In the genomic region with DNA sequence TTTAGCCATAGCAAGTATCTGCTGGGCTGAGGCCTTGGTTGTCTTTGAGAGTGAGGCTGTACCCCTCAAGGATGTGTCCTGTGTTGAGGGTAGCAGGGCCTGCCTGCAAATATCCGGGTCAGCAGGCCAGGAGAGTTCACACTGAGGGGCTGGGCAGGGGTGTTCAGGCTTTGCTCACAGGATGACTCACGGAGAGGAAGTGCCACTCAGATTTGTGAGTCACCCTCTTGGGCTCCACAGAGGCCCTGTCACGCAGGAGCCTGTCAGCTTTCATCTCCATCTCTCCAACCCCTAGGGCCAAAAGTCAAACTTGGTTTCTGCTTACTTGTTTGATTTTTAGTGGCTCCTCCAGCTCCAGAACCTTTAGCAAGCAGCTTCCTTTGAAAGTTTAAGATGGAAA, we compare ENCODE assay signal across 8 cellular contexts.
DNase-seq lines count a peak whose midpoint lies in the region; ATAC-seq, FAIRE-seq and TF ChIP-seq lines count a peak whose summit lies in the region.

No MANE protein-coding gene starts in this region.

- no peaks in the 10 kb centered on the region for H3K79me1 ChIP-seq in mesendoderm (ENCODE audit: low read length)

- no peaks in the 10 kb centered on the region for H4K20me1 ChIP-seq in K562 (replicated peaks; ENCODE audit: control insufficient read depth, insufficient read depth, low read length)

- no peak overlapping the region for H3K9ac ChIP-seq in K562 (ENCODE audit: insufficient read depth in 1 of 2, low read depth in 2 of 2, low read length in 2 of 2)
- no peak overlapping the region for H3K9ac ChIP-seq in mesendoderm (ENCODE audit: low read length)

- H3K56ac ChIP-seq in mesendoderm (ENCODE audit: low read length) = peak overlapping the region; percentile 45

- H3K27ac ChIP-seq in K562 (ENCODE audit: extremely low read depth, low read depth, low read length) (no peak overlapping the region), mesendoderm (ENCODE audit: low read depth, low read length) (no peak overlapping the region), upper lobe of left lung (peak overlapping the region in 3 of 4 donors; percentile 11 to 53 (median 16))

- H3K23ac ChIP-seq in mesendoderm (ENCODE audit: low read length) = no peak overlapping the region

- H3K4me1 ChIP-seq in K562 (replicated peaks in 1 of 2; ENCODE audit: control insufficient read depth in 2 of 2, insufficient read depth in 2 of 2, low read length in 2 of 2) (peaks cover 0 to 4% of the 10 kb centered on the region in 2 experiments; a peak in 2 of 5 replicates), mesendoderm (ENCODE audit: control insufficient read depth, low read depth, low read length) (no peaks in the 10 kb centered on the region), upper lobe of left lung (peaks cover 0 to 13% (median 7%) of the 10 kb centered on the region in 4 donors)

- no peak overlapping the region for H3K4me2 ChIP-seq in K562 (ENCODE audit: insufficient read depth, low read length)
- no peak overlapping the region for H3K4me2 ChIP-seq in mesendoderm (ENCODE audit: low read length)

- H3K4me3 ChIP-seq in K562 (no peak overlapping the region), mesendoderm (ENCODE audit: low read length) (no peak overlapping the region), upper lobe of left lung (no peak overlapping the region)

- no TSS peak for BruUV-seq in K562 (replicated peaks; lab: Mats Ljungman, UMichigan)

- H3K36me3 ChIP-seq in K562 (ENCODE audit: control insufficient read depth, insufficient read depth, low read length) (no peaks in the 10 kb centered on the region), mesendoderm (ENCODE audit: control insufficient read depth, insufficient read depth, low read length) (no peaks in the 10 kb centered on the region), upper lobe of left lung (no peaks in the 10 kb centered on the region)

- no peak overlapping the region for H2AFZ ChIP-seq in K562 (ENCODE audit: low read depth, low read length)

- H2BK120ac ChIP-seq in mesendoderm (ENCODE audit: low read depth, low read length) = no peak overlapping the region

- in situ Hi-C loops in K562 (cut with MboI) = no loop called here

- no peak for TF ChIP-seq EP300 in K562 (IDR thresholded peaks at IDR 0.05; ENCODE audit: low read length)
- TF ChIP-seq EP300 in upper lobe of left lung (IDR thresholded peaks at IDR 0.05) = peak in 1 of 4 donors; percentile 54

- no peak for FAIRE-seq in GM19239 (lab: Jason Lieb, UNC)
- peak; percentile 15 for FAIRE-seq in K562 (lab: Jason Lieb, UNC)

- POLR2A ChIA-PET in K562 (lab: Yijun Ruan, JAX) = interaction anchor here (0.6 kb wide), 1 partner anchor 1128 kb away, joined by 3 read pairs; no protein-coding TSS in a partner anchor

- peak overlapping the region; percentile 43 for H3K4ac ChIP-seq in mesendoderm (ENCODE audit: low read depth, low read length)

- no peaks in the 10 kb centered on the region for H3K9me1 ChIP-seq in K562 (ENCODE audit: control insufficient read depth, insufficient read depth, low read length)

- WGBS in K562 (ENCODE audit: insufficient coverage, low coverage, missing lambda C conversion rate) = 0% methylated on average over 3 of the region's 3 CpGs
- WGBS in mesendoderm (ENCODE audit: extremely low coverage, insufficient coverage, low lambda C conversion rate) = no CpG with 5 or more reads among the region's 3 CpGs
- 0 to 9% methylated on average over 1 to 3 of the region's 3 CpGs for WGBS in upper lobe of left lung, 2 donors

- TF ChIP-seq CTCF in AG09319 (IDR thresholded peaks at IDR 0.05; ENCODE audit: low read depth, low read length) = no peak
- no peak for TF ChIP-seq CTCF in K562 (IDR thresholded peaks at IDR 0.05 in 2 of 3, conservative IDR thresholded peaks at IDR 0.05 in 1 of 3; ENCODE audit: insufficient read depth in 2 of 3, low read depth in 1 of 3, low read length in 3 of 3)
- no peak for TF ChIP-seq CTCF in upper lobe of left lung (IDR thresholded peaks at IDR 0.05)

- DNase-seq in AG09319 (ENCODE audit: extremely low read depth, low read depth) (peak; percentile 90), GM19239 (ENCODE audit: insufficient read length, low spot score) (peak; percentile 58), SKM-1 (lab: John Stamatoyannopoulos, UW; ENCODE audit: unreplicated experiment) (peak; percentile 12), K562 (ENCODE audit: extremely low read depth in 1 of 4, low spot score in 3 of 4) (peak in 3 of 4 experiments; percentile 12 to 58 (median 34)), mesendoderm (peak; percentile 88), upper lobe of left lung (peak in 1 of 2 donors; percentile 89), amygdala (lab: John Stamatoyannopoulos, UW) (no peak)

- no peak overlapping the region for H2BK5ac ChIP-seq in mesendoderm (ENCODE audit: low read length)

- no peak for TF ChIP-seq RAD21 in K562 (CRISPR knock-in tag; conservative IDR thresholded peaks at IDR 0.05 in 1 of 2, IDR thresholded peaks at IDR 0.05 in 1 of 2)

- H3K27me3 ChIP-seq in K562 (ENCODE audit: control insufficient read depth in 2 of 2, insufficient read depth in 2 of 2, low read length in 2 of 2) = peaks cover 5% of the 10 kb centered on the region in 2 experiments; a peak in 2 of 5 replicates
- H3K27me3 ChIP-seq in mesendoderm (ENCODE audit: insufficient read depth, low read length, poor library complexity) = no peaks in the 10 kb centered on the region
- H3K27me3 ChIP-seq in upper lobe of left lung = no peaks in the 10 kb centered on the region

- ATAC-seq in HG03139 (IDR thresholded peaks at IDR 0.05; ENCODE audit: unreplicated experiment) (peak; percentile 97), K562 (peak; percentile 69), upper lobe of left lung (ENCODE audit: low FRiP score in 2 of 2) (peak; percentile 82 to 83)

- H4K8ac ChIP-seq in mesendoderm (ENCODE audit: low read depth, low read length) = no peak overlapping the region

- no peak overlapping the region for H4K5ac ChIP-seq in mesendoderm (ENCODE audit: low read length)

- H2AK5ac ChIP-seq in mesendoderm (ENCODE audit: low read length) = no peak overlapping the region

- no peaks in the 10 kb centered on the region for H3K79me2 ChIP-seq in K562 (ENCODE audit: control insufficient read depth, insufficient read depth, low read length)
- no peaks in the 10 kb centered on the region for H3K79me2 ChIP-seq in mesendoderm (ENCODE audit: control insufficient read depth, insufficient read depth, low read length)

- H3K18ac ChIP-seq in mesendoderm (ENCODE audit: low read length) = peak overlapping the region; percentile 39

- no peak for TF ChIP-seq POLR2A in K562 (conservative IDR thresholded peaks at IDR 0.05)
- no peak for TF ChIP-seq POLR2A in upper lobe of left lung (IDR thresholded peaks at IDR 0.05)

- H3K9me3 ChIP-seq in K562 (replicated peaks; ENCODE audit: control insufficient read depth, insufficient read depth, low read depth, low read length) = no peaks in the 10 kb centered on the region
- no peaks in the 10 kb centered on the region for H3K9me3 ChIP-seq in upper lobe of left lung

- intact Hi-C loops in K562 (cut with micrococcal nuclease) = no loop called here

- H2BK15ac ChIP-seq in mesendoderm (replicated peaks; ENCODE audit: low read depth) = no peak overlapping the region

- CTCF ChIA-PET in K562 (lab: Yijun Ruan, JAX; ENCODE audit: low intra/inter-chr PET ratio) = no interaction called here

TF ChIP-seq in K562, 482 proteins besides CTCF, POLR2A, EP300 and RAD21 (continues in another document):
- TF ChIP-seq, protein P1, sequence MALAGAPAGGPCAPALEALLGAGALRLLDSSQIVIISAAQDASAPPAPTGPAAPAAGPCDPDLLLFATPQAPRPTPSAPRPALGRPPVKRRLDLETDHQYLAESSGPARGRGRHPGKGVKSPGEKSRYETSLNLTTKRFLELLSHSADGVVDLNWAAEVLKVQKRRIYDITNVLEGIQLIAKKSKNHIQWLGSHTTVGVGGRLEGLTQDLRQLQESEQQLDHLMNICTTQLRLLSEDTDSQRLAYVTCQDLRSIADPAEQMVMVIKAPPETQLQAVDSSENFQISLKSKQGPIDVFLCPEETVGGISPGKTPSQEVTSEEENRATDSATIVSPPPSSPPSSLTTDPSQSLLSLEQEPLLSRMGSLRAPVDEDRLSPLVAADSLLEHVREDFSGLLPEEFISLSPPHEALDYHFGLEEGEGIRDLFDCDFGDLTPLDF (CRISPR knock-in tag; IDR thresholded peaks at IDR 0.05) = no peak
- TF ChIP-seq THRAP3 (IDR thresholded peaks at IDR 0.05; ENCODE audit: borderline replicate concordance) (no peak), FOSL1 (tag; conservative IDR thresholded peaks at IDR 0.05) (peak; percentile 99), JUNB (CRISPR knock-in tag; conservative IDR thresholded peaks at IDR 0.05) (peak; percentile 86), ZNF212 (CRISPR knock-in tag; IDR thresholded peaks at IDR 0.05) (no peak), JUN (IDR thresholded peaks at IDR 0.05; ENCODE audit: borderline replicate concordance, low read depth, low read length) (peak; percentile 83), JUN (CRISPR knock-in tag; IDR thresholded peaks at IDR 0.05; ENCODE audit: borderline replicate concordance) (no peak), JUND (IDR thresholded peaks at IDR 0.05; ENCODE audit: borderline replicate concordance, low read depth, low read length) (peak; percentile 92), JUND (tag; IDR thresholded peaks at IDR 0.05; ENCODE audit: borderline replicate concordance, low read depth, low read length) (peak; percentile 86), SREBF1 (IDR thresholded peaks at IDR 0.05; ENCODE audit: borderline replicate concordance, low read depth, low read length) (no peak), SMAD2 (IDR thresholded peaks at IDR 0.05; ENCODE audit: low read depth, low read length) (no peak), ZNF431 (CRISPR knock-in tag; IDR thresholded peaks at IDR 0.05) (no peak), CHD1 (IDR thresholded peaks at IDR 0.05; ENCODE audit: low read length) (no peak), NFIX (CRISPR knock-in tag; IDR thresholded peaks at IDR 0.05; ENCODE audit: low read depth) (no peak), FOS (IDR thresholded peaks at IDR 0.05; ENCODE audit: extremely low read depth, insufficient read length) (peak; percentile 43)

Comparison
In these comparisons a context has a peak if more than half of its experiments do, and no peak if none do; other contexts are left out.
1. DNase-seq: peak in AG09319 (single experiment), GM19239 (single experiment), SKM-1 (single experiment), K562 (3 of 4) and mesendoderm (single experiment); none in amygdala (0 of 56).
2. H3K27ac ChIP-seq: peak in upper lobe of left lung (3 of 4); none in K562 (single experiment) and mesendoderm (single experiment).
3. Peak in every context shown above with its lines, with median percentiles within 50 percentile points of each other: ATAC-seq.